In the genomic region with DNA sequence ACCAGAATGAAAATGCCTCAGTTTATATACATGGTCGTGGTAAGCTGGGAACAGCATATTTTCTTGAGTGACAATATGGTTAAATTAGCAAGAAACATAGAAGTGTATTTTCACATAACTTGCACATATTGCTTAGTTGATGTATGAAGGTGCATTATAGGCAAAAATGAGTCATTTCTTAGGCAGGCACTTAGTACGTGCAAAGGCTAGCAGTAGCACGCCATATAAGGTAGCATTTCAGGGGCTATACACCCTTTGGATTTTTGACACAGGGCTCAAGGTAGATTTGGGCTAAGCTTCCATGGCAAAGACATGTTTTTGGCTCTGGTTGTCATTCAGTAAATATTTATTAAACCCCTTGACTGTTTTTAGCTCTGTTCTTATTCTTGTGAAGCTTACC, we compare ENCODE assay signal across 19 cellular contexts. TPM values are rescaled to one million over a fixed set of nuclear protein-coding genes. Genes with fewer than 3 reads are reported as not detected.
A peak's percentile ranks its signal among the peaks of the same experiment; 100 is the strongest.
DNase-seq lines count a peak whose midpoint lies in the region; ATAC-seq, FAIRE-seq and TF ChIP-seq lines count a peak whose summit lies in the region.
"Had no signal": no experiment of that assay in that cellular context is flagged by ENCODE, and none has a peak within 500 bp of the region (broad histone marks: within the 10 kb centered on the region; RNA-seq: fewer than 3 reads in every experiment).

No MANE protein-coding gene starts in this region.

- no peak overlapping the region for H3K4me3 ChIP-seq in SK-N-SH (ENCODE audit: low read depth in 2 of 2, low read length in 1 of 2)
- H3K4me3 ChIP-seq in keratinocyte (ENCODE audit: control insufficient read depth in 2 of 3, extremely low read depth in 1 of 3, insufficient read depth in 2 of 3, low read depth in 1 of 3, low read length in 3 of 3): peak overlapping the region in 2 of 3 experiments; percentile 4
- H3K4me3 ChIP-seq in body of pancreas: no peak overlapping the region
- H3K4me3 ChIP-seq: right atrium auricular region had no signal

- H3K9me1 ChIP-seq in keratinocyte (ENCODE audit: control insufficient read depth, extremely low read depth, insufficient read depth, low read length): no peaks in the 10 kb centered on the region

- ATAC-seq in SK-N-SH treated with all-trans-retinoic acid at 6 μM for 48 hours: peak; percentile 74
- ATAC-seq in GM21360 (IDR thresholded peaks at IDR 0.05; ENCODE audit: unreplicated experiment): no peak
- ATAC-seq in body of pancreas: no peak
- no peak for ATAC-seq in GM21619 (IDR thresholded peaks at IDR 0.05; ENCODE audit: unreplicated experiment)

- H3K4me2 ChIP-seq in SK-N-SH (no peak overlapping the region), keratinocyte (ENCODE audit: control insufficient read depth, extremely low read depth, insufficient read depth, low read depth, low read length) (peak overlapping the region; percentile 63)

- H4K20me1 ChIP-seq in SK-N-SH (ENCODE audit: insufficient read depth) (no peaks in the 10 kb centered on the region), keratinocyte (ENCODE audit: control insufficient read depth, extremely low read depth, insufficient read depth, low read length) (no peaks in the 10 kb centered on the region)

- DNase-seq in SK-N-SH (no peak), astrocyte of the hippocampus (ENCODE audit: low read depth, low spot score) (peak; percentile 34), keratinocyte (ENCODE audit: low read depth, low spot score) (peak; percentile 35), body of pancreas (no peak), mesenteric fat pad (ENCODE audit: low spot score) (no peak)
- DNase-seq: activated CD4-positive, alpha-beta T cell treated with anti-CD3 and anti-CD28 coated beads for 1 hour; activated naive CD4-positive, alpha-beta T cell treated with anti-CD3 and anti-CD28 coated beads for 36 hours; CD4-positive, CD25-positive, alpha-beta regulatory T cell; DMS79 treated with DMSO at 0.1 percent for 48 hours; effector memory CD4-positive, alpha-beta T cell; immature natural killer cell; mesendoderm; NCI-H82; stimulated activated CD4-positive, alpha-beta T cell treated with anti-CD3 and anti-CD28 coated beads, Interleukin-1b, Interleukin-23, amount 100 ng/mL, for 48 hours had no signal

- H3K9me2 ChIP-seq in SK-N-SH: no peaks in the 10 kb centered on the region

- H3K27ac ChIP-seq in SK-N-SH (ENCODE audit: low read depth in 2 of 2, low read length in 1 of 2): no peak overlapping the region
- H3K27ac ChIP-seq in keratinocyte (ENCODE audit: control insufficient read depth, insufficient read depth, low read length): peak overlapping the region; percentile 75
- H3K27ac ChIP-seq in body of pancreas: no peak overlapping the region
- H3K27ac ChIP-seq: right atrium auricular region had no signal

- no peak for TF ChIP-seq POLR2A in body of pancreas (IDR thresholded peaks at IDR 0.05)

- no peak overlapping the region for H3K9ac ChIP-seq in SK-N-SH
- peak overlapping the region; percentile 18 for H3K9ac ChIP-seq in keratinocyte (ENCODE audit: control insufficient read depth, extremely low read depth, insufficient read depth, low read length)

- H3K9me3 ChIP-seq in SK-N-SH: no peaks in the 10 kb centered on the region
- no peaks in the 10 kb centered on the region for H3K9me3 ChIP-seq in keratinocyte (ENCODE audit: control insufficient read depth, low read depth, low read length)
- no peaks in the 10 kb centered on the region for H3K9me3 ChIP-seq in body of pancreas
- H3K9me3 ChIP-seq: right atrium auricular region had no signal

- no peak for TF ChIP-seq EP300 in SK-N-SH (IDR thresholded peaks at IDR 0.05; ENCODE audit: borderline replicate concordance in 1 of 2, low read depth in 1 of 2, low read length in 1 of 2)

- POLR2A ChIA-PET in SK-N-SH (lab: Yijun Ruan, JAX): no interaction called here

- H3K79me2 ChIP-seq in SK-N-SH (ENCODE audit: insufficient read depth) (no peaks in the 10 kb centered on the region), keratinocyte (ENCODE audit: control insufficient read depth, insufficient read depth, low read length) (no peaks in the 10 kb centered on the region)

- FAIRE-seq in keratinocyte (lab: Jason Lieb, UNC): peak; percentile 94
- FAIRE-seq: A204.1 had no signal

- H3K27me3 ChIP-seq in SK-N-SH (ENCODE audit: insufficient read depth) (no peaks in the 10 kb centered on the region), keratinocyte (ENCODE audit: control insufficient read depth, extremely low read depth, insufficient read depth, low read length) (no peaks in the 10 kb centered on the region), body of pancreas (no peaks in the 10 kb centered on the region)
- H3K27me3 ChIP-seq: right atrium auricular region had no signal

- intact Hi-C loops in body of pancreas (cut with DNase I): no loop called here

- TF ChIP-seq RAD21 in SK-N-SH (IDR thresholded peaks at IDR 0.05; ENCODE audit: low read length): no peak

- H3K36me3 ChIP-seq in SK-N-SH (replicated peaks in 1 of 2; ENCODE audit: control insufficient read depth in 1 of 2, insufficient read depth in 2 of 2, low read length in 1 of 2) (no peaks in the 10 kb centered on the region), keratinocyte (ENCODE audit: control insufficient read depth in 2 of 2, extremely low read depth in 1 of 2, insufficient read depth in 2 of 2, low read length in 2 of 2) (no peaks in the 10 kb centered on the region), body of pancreas (replicated peaks in 1 of 2; ENCODE audit: insufficient read depth in 1 of 2, low read depth in 2 of 2) (no peaks in the 10 kb centered on the region)
- H3K36me3 ChIP-seq: right atrium auricular region had no signal

- WGBS in SK-N-SH (ENCODE audit: low lambda C conversion rate): 31% methylated on average over 3 of the region's 3 CpGs
- WGBS in body of pancreas, 2 donors: 59 to 77% methylated on average over 3 of the region's 3 CpGs

- TF ChIP-seq CTCF in SK-N-SH (IDR thresholded peaks at IDR 0.05) (no peak), keratinocyte (optimal IDR thresholded peaks at IDR 0.05 in 1 of 3, IDR thresholded peaks at IDR 0.05 in 1 of 3, conservative IDR thresholded peaks at IDR 0.05 in 1 of 3; ENCODE audit: extremely low read depth in 1 of 3, insufficient read depth in 2 of 3, low read length in 3 of 3) (no peak), body of pancreas (IDR thresholded peaks at IDR 0.05) (no peak)

- H3K4me1 ChIP-seq in SK-N-SH (ENCODE audit: control insufficient read depth in 1 of 2, insufficient read depth in 2 of 2, low read depth in 1 of 2, low read length in 1 of 2) (peaks cover 0 to 27% of the 10 kb centered on the region in 2 experiments; a peak in 2 of 4 replicates), keratinocyte (ENCODE audit: control insufficient read depth, extremely low read depth, insufficient read depth, low read length) (peaks cover 60% of the 10 kb centered on the region), body of pancreas (no peaks in the 10 kb centered on the region)
- H3K4me1 ChIP-seq: right atrium auricular region had no signal

- no peak overlapping the region for H2AFZ ChIP-seq in SK-N-SH (ENCODE audit: low read depth)
- H2AFZ ChIP-seq in keratinocyte (ENCODE audit: control insufficient read depth, low read length): no peak overlapping the region

- dilution Hi-C loops in keratinocyte (cut with MboI; ENCODE audit: extremely low pct_ligation_motif_present, low sequenced_read_pairs): no loop called here

- no peaks in the 10 kb centered on the region for H3F3A ChIP-seq in SK-N-SH (replicated peaks; ENCODE audit: insufficient read depth)

- CTCF ChIA-PET in SK-N-SH (lab: Yijun Ruan, JAX): no interaction called here

TF ChIP-seq in SK-N-SH treated with all-trans-retinoic acid at 6 μM for 48 hours, 23 proteins besides CTCF, POLR2A, EP300 and RAD21 (continues in another document):
- TF ChIP-seq GLIS3 (CRISPR knock-in tag; IDR thresholded peaks at IDR 0.05) (no peak), TOX (CRISPR knock-in tag; IDR thresholded peaks at IDR 0.05; ENCODE audit: borderline replicate concordance) (no peak), ZFP30 (CRISPR knock-in tag; IDR thresholded peaks at IDR 0.05) (no peak), ARNTL (CRISPR knock-in tag; IDR thresholded peaks at IDR 0.05; ENCODE audit: borderline replicate concordance, low read depth) (no peak), CSDC2 (CRISPR knock-in tag; IDR thresholded peaks at IDR 0.05) (no peak), RARB (CRISPR knock-in tag; IDR thresholded peaks at IDR 0.05) (no peak)

TF ChIP-seq in SK-N-SH, 30 proteins besides CTCF, POLR2A, EP300 and RAD21:
- TF ChIP-seq GABPA (IDR thresholded peaks at IDR 0.05; ENCODE audit: low read depth): no peak

RNA-seq across cellular contexts. Expression of gene PCDH7, which starts 33.1 kb away (rescaled TPM):
- polyA plus RNA-seq in SK-N-SH (2012; rRNA removed): 0.45 and 0.48 TPM in 2 replicates
- polyA plus RNA-seq in SK-N-SH (2012; cell fraction: cytosol; rRNA removed): 0.45 and 0.53 TPM in 2 replicates
- 0.35 and 0.63 TPM in 2 replicates for polyA plus RNA-seq in SK-N-SH (2012; cell fraction: nucleus; rRNA removed)
- polyA plus RNA-seq in keratinocyte: 28.1 to 38.5 TPM (median 30.1 TPM) in 3 replicates
- 7.7 TPM for polyA plus RNA-seq in keratinocyte (2011; ENCODE audit: low read depth)
- polyA plus RNA-seq in keratinocyte (2011; cell fraction: cytosol; rRNA removed): 11.5 and 14.8 TPM in 2 replicates
- 66.4 and 68.4 TPM in 2 replicates for polyA plus RNA-seq in keratinocyte (2011; cell fraction: nucleus; rRNA removed)
- polyA plus RNA-seq in keratinocyte (2012; ENCODE audit: low replicate concordance): 8.7 and 30.7 TPM in 2 replicates
- polyA minus RNA-seq in keratinocyte: 88.0 to 111 TPM (median 93.2 TPM) in 3 replicates
- 32.0 TPM for polyA minus RNA-seq in keratinocyte (2011; cell fraction: cytosol; rRNA and poly(A)+ RNA removed)
- polyA minus RNA-seq in keratinocyte (2011; cell fraction: nucleus; rRNA and poly(A)+ RNA removed): 131 and 201 TPM in 2 replicates
- total RNA-seq in body of pancreas: 1 to 10 TPM; 2.6 to 3.3 TPM
- total RNA-seq in mesenteric fat pad: 0.93 TPM
- total RNA-seq: activated naive CD4-positive, alpha-beta T cell treated with anti-CD3 and anti-CD28 coated beads for 36 hours; CD4-positive, CD25-positive, alpha-beta regulatory T cell had no signal
- polyA plus RNA-seq: CD4-positive, CD25-positive, alpha-beta regulatory T cell; immature natural killer cell had no signal

Comparison
In these comparisons a context has a peak if more than half of its experiments do, and no peak if none do; other contexts are left out.
1. DNase-seq: peak in astrocyte of the hippocampus (single experiment) and keratinocyte (single experiment); none in SK-N-SH (single experiment), body of pancreas (0 of 4) and mesenteric fat pad (single experiment).
2. H3K4me3 ChIP-seq: peak in keratinocyte (2 of 3); none in SK-N-SH (0 of 2) and body of pancreas (0 of 2).